ENCODE assay signal across 19 cellular contexts in genomic region chr7:107405559-107405958, GRCh38.
"Had no signal": no experiment of that assay in that cellular context is flagged by ENCODE, and none has a peak within 500 bp of the region (broad histone marks: within the 10 kb centered on the region; RNA-seq: fewer than 3 reads in every experiment).

No MANE protein-coding gene starts in this region.

- H3K27ac Mint-ChIP-seq: activated CD8-positive, alpha-beta memory T cell treated with anti-CD3 and anti-CD28 coated beads, Interleukin-2, amount 10 ng/mL, durations not matched to agents 7 days and 5 days; activated naive CD4-positive, alpha-beta T cell treated with anti-CD3 and anti-CD28 coated beads, Interleukin-2, amount 10 ng/mL, durations not matched to agents 7 days and 5 days; activated T-cell treated with anti-CD3 and anti-CD28 coated beads, Interleukin-2, amount 50 U/mL, for 24 hours; stimulated activated naive B cell treated with anti-CD40 and anti-IgM and Interleukin-4, amounts not matched to agents 10 μg/mL and 1 μg/mL and 100 μg/mL, for 72 hours had no signal

- H3K36me3 ChIP-seq: colonic mucosa, neutrophil had no signal

- H3K27me3 Mint-ChIP-seq: activated CD8-positive, alpha-beta memory T cell treated with anti-CD3 and anti-CD28 coated beads, Interleukin-2, amount 10 ng/mL, durations not matched to agents 7 days and 5 days; activated naive CD4-positive, alpha-beta T cell treated with anti-CD3 and anti-CD28 coated beads, Interleukin-2, amount 10 ng/mL, durations not matched to agents 7 days and 5 days; activated T-cell treated with anti-CD3 and anti-CD28 coated beads, Interleukin-2, amount 50 U/mL, for 24 hours; naive thymus-derived CD4-positive, alpha-beta T cell; stimulated activated naive B cell treated with anti-CD40 and anti-IgM and Interleukin-4, amounts not matched to agents 10 μg/mL and 1 μg/mL and 100 μg/mL, for 72 hours had no signal

- H3K9me3 ChIP-seq: colonic mucosa, heart left ventricle, neutrophil, sigmoid colon, tibial nerve had no signal

- H3K9me3 Mint-ChIP-seq: activated naive CD4-positive, alpha-beta T cell treated with anti-CD3 and anti-CD28 coated beads, Interleukin-2, amount 10 ng/mL, durations not matched to agents 7 days and 5 days; activated T-cell treated with anti-CD3 and anti-CD28 coated beads, Interleukin-2, amount 50 U/mL, for 24 hours; immature natural killer cell had no signal

- H3K27me3 ChIP-seq: colonic mucosa, heart left ventricle, neutrophil, sigmoid colon, tibial nerve had no signal

- DNase-seq: activated CD4-positive, CD25-positive, alpha-beta regulatory T cell treated with anti-CD3 and anti-CD28 coated beads, Interleukin-2, amount 50 U/mL, for 72 hours; activated CD8-positive, alpha-beta memory T cell treated with anti-CD3 and anti-CD28 coated beads, Interleukin-2, amount 10 ng/mL, durations not matched to agents 7 days and 5 days; activated naive CD4-positive, alpha-beta T cell treated with anti-CD3 and anti-CD28 coated beads, Interleukin-2, amount 10 ng/mL, durations not matched to agents 7 days and 5 days; activated T-cell treated with anti-CD3 and anti-CD28 coated beads, Interleukin-2, amount 50 U/mL, for 24 hours; central memory CD4-positive, alpha-beta T cell; colonic mucosa; foreskin melanocyte; heart left ventricle; immature natural killer cell; left cardiac atrium; naive thymus-derived CD4-positive, alpha-beta T cell; sigmoid colon; stimulated activated CD4-positive, alpha-beta T cell treated with anti-CD3 and anti-CD28 coated beads, Interleukin-12 subunit alpha, Interleukin-12 subunit beta, amount 100 ng/mL, for 4 hours; stimulated activated CD4-positive, alpha-beta T cell treated with anti-CD3 and anti-CD28 coated beads, Interleukin-2, amount 100 ng/mL, for 24 hours; stimulated activated naive B cell treated with anti-CD40 and anti-IgM and Interleukin-4, amounts not matched to agents 10 μg/mL and 1 μg/mL and 100 μg/mL, for 72 hours had no signal

- H3K9ac ChIP-seq: parathyroid adenoma had no signal

- H3K27ac ChIP-seq: colonic mucosa, heart left ventricle, neutrophil, parathyroid adenoma, sigmoid colon, tibial nerve had no signal

- H3K4me1 Mint-ChIP-seq: activated CD8-positive, alpha-beta memory T cell treated with anti-CD3 and anti-CD28 coated beads, Interleukin-2, amount 10 ng/mL, durations not matched to agents 7 days and 5 days; activated naive CD4-positive, alpha-beta T cell treated with anti-CD3 and anti-CD28 coated beads, Interleukin-2, amount 10 ng/mL, durations not matched to agents 7 days and 5 days had no signal

- H3K4me3 Mint-ChIP-seq: activated CD8-positive, alpha-beta memory T cell treated with anti-CD3 and anti-CD28 coated beads, Interleukin-2, amount 10 ng/mL, durations not matched to agents 7 days and 5 days; activated naive CD4-positive, alpha-beta T cell treated with anti-CD3 and anti-CD28 coated beads, Interleukin-2, amount 10 ng/mL, durations not matched to agents 7 days and 5 days; activated T-cell treated with anti-CD3 and anti-CD28 coated beads, Interleukin-2, amount 50 U/mL, for 24 hours; immature natural killer cell; naive thymus-derived CD4-positive, alpha-beta T cell; stimulated activated naive B cell treated with anti-CD40 and anti-IgM and Interleukin-4, amounts not matched to agents 10 μg/mL and 1 μg/mL and 100 μg/mL, for 72 hours had no signal

- H3K4me1 ChIP-seq: colonic mucosa, parathyroid adenoma, tibial nerve had no signal

- H2AFZ ChIP-seq: parathyroid adenoma had no signal

- H3K79me2 ChIP-seq: parathyroid adenoma had no signal

- H3K4me3 ChIP-seq: colonic mucosa, heart left ventricle, lung, sigmoid colon, tibial nerve had no signal

- ATAC-seq: activated CD8-positive, alpha-beta memory T cell treated with anti-CD3 and anti-CD28 coated beads, Interleukin-2, amount 10 ng/mL, durations not matched to agents 7 days and 5 days; heart left ventricle; left cardiac atrium; naive thymus-derived CD4-positive, alpha-beta T cell; stimulated activated naive B cell treated with anti-CD40 and anti-IgM and Interleukin-4, amounts not matched to agents 10 μg/mL and 1 μg/mL and 100 μg/mL, for 72 hours had no signal
